Comparison of ENCODE assay signal across 8 cellular contexts in the genomic region with DNA sequence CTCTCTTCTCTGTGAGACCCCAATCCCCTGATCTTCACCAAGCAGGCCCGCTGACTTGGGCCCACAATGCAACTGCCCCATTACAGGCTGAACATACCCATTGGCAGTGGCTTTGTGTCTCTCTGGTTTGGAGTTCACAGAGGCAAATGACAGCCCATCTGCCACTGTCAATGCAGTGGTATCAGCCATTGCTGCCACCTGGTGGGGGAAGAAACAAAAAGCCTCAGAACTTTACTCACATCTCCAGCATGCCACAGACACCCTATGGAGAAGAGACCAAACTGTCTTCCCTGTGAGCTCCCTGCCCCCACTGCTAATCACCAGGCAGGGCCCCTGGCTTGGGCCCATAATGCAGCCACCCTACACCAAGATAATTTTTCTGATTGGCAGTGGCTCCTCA.
DNase-seq lines count a peak whose midpoint lies in the region; ATAC-seq, FAIRE-seq and TF ChIP-seq lines count a peak whose summit lies in the region.

No MANE protein-coding gene starts in this region.

- TF ChIP-seq POLR2A in suprapubic skin (IDR thresholded peaks at IDR 0.05), result no peak

- TF ChIP-seq CTCF in cardiac muscle cell (IDR thresholded peaks at IDR 0.05; ENCODE audit: low read depth, low read length), result no peak
- peak in 1 of 2 donors; percentile 42 for TF ChIP-seq CTCF in right atrium auricular region (IDR thresholded peaks at IDR 0.05)
- TF ChIP-seq CTCF in bronchial epithelial cell (IDR thresholded peaks at IDR 0.05; ENCODE audit: insufficient read depth, low read length, severe bottlenecking), result peak; percentile 39
- TF ChIP-seq CTCF in suprapubic skin (IDR thresholded peaks at IDR 0.05), result no peak

- H3K27ac ChIP-seq in cardiac muscle cell (no peak overlapping the region), right atrium auricular region (no peak overlapping the region), suprapubic skin (no peak overlapping the region)

- H3K27me3 ChIP-seq in cardiac muscle cell (no peaks in the 10 kb centered on the region), right atrium auricular region (no peaks in the 10 kb centered on the region), bronchial epithelial cell (ENCODE audit: control insufficient read depth, insufficient read depth, low read length) (no peaks in the 10 kb centered on the region), suprapubic skin (no peaks in the 10 kb centered on the region)

- 80% methylated on average over 1 of the region's 1 CpG for WGBS in suprapubic skin

- ATAC-seq in GM18873 (IDR thresholded peaks at IDR 0.05; ENCODE audit: low FRiP score, unreplicated experiment), result no peak

- intact Hi-C loops in posterior vena cava (cut with DNase I), result no loop called here

- H3K4me1 ChIP-seq in cardiac muscle cell (ENCODE audit: low read depth) (no peaks in the 10 kb centered on the region), right atrium auricular region (no peaks in the 10 kb centered on the region), suprapubic skin (no peaks in the 10 kb centered on the region)

- H3K4me3 ChIP-seq in cardiac muscle cell, result no peak overlapping the region
- no peak overlapping the region for H3K4me3 ChIP-seq in right atrium auricular region
- no peak overlapping the region for H3K4me3 ChIP-seq in bronchial epithelial cell (ENCODE audit: low read depth, low read length)
- no peak overlapping the region for H3K4me3 ChIP-seq in suprapubic skin

- H3K36me3 ChIP-seq in cardiac muscle cell (no peaks in the 10 kb centered on the region), right atrium auricular region (no peaks in the 10 kb centered on the region), bronchial epithelial cell (ENCODE audit: control insufficient read depth, insufficient read depth, low read length) (no peaks in the 10 kb centered on the region), suprapubic skin (no peaks in the 10 kb centered on the region)

- TF ChIP-seq EP300 in suprapubic skin (IDR thresholded peaks at IDR 0.05), result no peak

- H3K9me3 ChIP-seq in cardiac muscle cell (ENCODE audit: low read depth), result no peaks in the 10 kb centered on the region
- no peaks in the 10 kb centered on the region for H3K9me3 ChIP-seq in right atrium auricular region
- no peaks in the 10 kb centered on the region for H3K9me3 ChIP-seq in suprapubic skin

- FAIRE-seq in bronchial epithelial cell (lab: Jason Lieb, UNC), result no peak

- DNase-seq in cardiac muscle cell (ENCODE audit: low read depth in 1 of 2, low spot score in 1 of 2) (peak; percentile 2 to 24), right atrium auricular region (ENCODE audit: low spot score) (no peak), NCI-H2171 treated with DMSO at 0.1 percent for 48 hours (lab: John Stamatoyannopoulos, UW) (peak; percentile 48), bronchial epithelial cell (ENCODE audit: low read depth) (no peak), posterior vena cava (ENCODE audit: low spot score) (no peak), suprapubic skin (ENCODE audit: low spot score in 2 of 2) (no peak)
- DNase-seq in stimulated activated CD4-positive, alpha-beta T cell treated with anti-CD3 and anti-CD28 coated beads, Interleukin-2, amount 100 ng/mL, for 48 hours, result peak; percentile 2 to 12

Comparison
In these comparisons a context has a peak if more than half of its experiments do, and no peak if none do; other contexts are left out.
1. DNase-seq: peak in cardiac muscle cell (2 of 2), NCI-H2171 treated with DMSO at 0.1 percent for 48 hours (single experiment) and stimulated activated CD4-positive, alpha-beta T cell treated with anti-CD3 and anti-CD28 coated beads, Interleukin-2, amount 100 ng/mL, for 48 hours (2 of 2); none in right atrium auricular region (single experiment), bronchial epithelial cell (single experiment), posterior vena cava (single experiment) and suprapubic skin (0 of 2).